ENCODE assay signal across 32 cellular contexts in genomic region chr12:130978785-130979184, GRCh38. TPM values are rescaled to one million over a fixed set of nuclear protein-coding genes. Genes with fewer than 3 reads are reported as not detected.
DNase-seq lines count a peak whose midpoint lies in the region; ATAC-seq and TF ChIP-seq lines count a peak whose summit lies in the region.
"Had no signal": no experiment of that assay in that cellular context is flagged by ENCODE, and none has a peak within 500 bp of the region (broad histone marks: within the 10 kb centered on the region; RNA-seq: fewer than 3 reads in every experiment).

No MANE protein-coding gene starts in this region.

- in situ Hi-C loops in gastrocnemius medialis (cut with MboI; ENCODE audit: low sequenced_read_pairs in 4 of 4) = no loop called here

- peaks cover 13% of the 10 kb centered on the region for H3K27me3 Mint-ChIP-seq in H9 (ENCODE audit: low read depth)
- H3K27me3 Mint-ChIP-seq: type B pancreatic cell had no signal

- H2BK120ac ChIP-seq in H9 (ENCODE audit: low read depth, low read length, poor library complexity, severe bottlenecking) = no peak overlapping the region

- no peak overlapping the region for H2BK20ac ChIP-seq in H9 (ENCODE audit: low read depth, low read length, poor library complexity, severe bottlenecking)

- H4K91ac ChIP-seq in H9 (ENCODE audit: insufficient read length, low read depth, low read length) = no peak overlapping the region

- no peaks in the 10 kb centered on the region; a peak in 1 of 7 replicates for H3K36me3 Mint-ChIP-seq in H9 (ENCODE audit: insufficient read depth in 1 of 3, low read depth in 3 of 3)
- H3K36me3 Mint-ChIP-seq: activated CD4-positive, alpha-beta memory T cell treated with anti-CD3 and anti-CD28 coated beads for 36 hours; brain; immature natural killer cell; type B pancreatic cell had no signal

- no peaks in the 10 kb centered on the region for H3K27me3 ChIP-seq in H9 (ENCODE audit: insufficient read depth, low read length)
- no peaks in the 10 kb centered on the region for H3K27me3 ChIP-seq in esophagus muscularis mucosa
- no peaks in the 10 kb centered on the region for H3K27me3 ChIP-seq in right atrium auricular region
- H3K27me3 ChIP-seq in gastrocnemius medialis = no peaks in the 10 kb centered on the region
- no peaks in the 10 kb centered on the region for H3K27me3 ChIP-seq in A673 (replicated peaks; ENCODE audit: insufficient read depth, low read depth, low read length, poor library complexity)
- H3K27me3 ChIP-seq in stomach = peaks cover 0 to 11% (median 0%) of the 10 kb centered on the region in 3 donors
- H3K27me3 ChIP-seq: right lobe of liver had no signal

- CTCF ChIA-PET in A673 (lab: Charles Lee) = no interaction called here

- intact Hi-C loops in esophagus muscularis mucosa (cut with DNase I) = no loop called here
- intact Hi-C loops in gastrocnemius medialis (cut with DNase I; ENCODE audit: low total_unique reads) = no loop called here
- intact Hi-C loops in A673 (cut with micrococcal nuclease; ENCODE audit: unreplicated experiment) = no loop called here
- intact Hi-C loops in stomach (cut with DNase I; ENCODE audit: low total_unique reads) = no loop called here

- no peak overlapping the region for H3K4me2 ChIP-seq in H9 (ENCODE audit: insufficient read depth, insufficient read length, low read length)

- no peak overlapping the region for H2BK12ac ChIP-seq in H9 (ENCODE audit: insufficient read length, low read depth, low read length)

- H3K27ac ChIP-seq in H9 (ENCODE audit: insufficient read length, low read depth, low read length) = no peak overlapping the region
- peak overlapping the region in 3 of 4 donors; percentile 6 to 34 (median 31) for H3K27ac ChIP-seq in esophagus muscularis mucosa (replicated peaks in 1 of 4)
- H3K27ac ChIP-seq in right atrium auricular region = peak overlapping the region; percentile 49 to 52
- H3K27ac ChIP-seq in gastrocnemius medialis = peak overlapping the region in 1 of 4 donors; percentile 13
- H3K27ac ChIP-seq in A673 (ENCODE audit: low read depth, low read length, poor library complexity, severe bottlenecking) = no peak overlapping the region
- no peak overlapping the region for H3K27ac ChIP-seq in stomach
- H3K27ac ChIP-seq: C4-2B, right lobe of liver, SK-N-MC had no signal

- H3K79me1 ChIP-seq in H9 (ENCODE audit: insufficient read depth, low read depth, low read length, poor library complexity, severe bottlenecking) = no peaks in the 10 kb centered on the region

- H3K27ac Mint-ChIP-seq in H9 = no peak overlapping the region
- H3K27ac Mint-ChIP-seq: activated CD4-positive, alpha-beta memory T cell treated with anti-CD3 and anti-CD28 coated beads for 36 hours; activated T-helper 1 cell treated with anti-CD3 and anti-CD28 coated beads, Interleukin-12 subunit alpha, Interleukin-12 subunit beta, Interleukin-2, Interleukin-4 antibody, amounts not matched to agents 30 ng/mL and 10 ng/mL and 1 ng/mL, durations not matched to agents 14 hours and 24 hours and 36 hours; brain; immature natural killer cell; T-helper 17 cell; type B pancreatic cell had no signal

- H3K9ac ChIP-seq in H9 (ENCODE audit: extremely low read depth, insufficient read length, low read length) = no peak overlapping the region

- H3K23ac ChIP-seq in H9 (ENCODE audit: insufficient read length, low read depth, low read length) = no peak overlapping the region

- POLR2A ChIA-PET in A673 (lab: Charles Lee; ENCODE audit: low non-redundant PET) = no interaction called here

- no peak overlapping the region for H3K4me3 Mint-ChIP-seq in H9
- H3K4me3 Mint-ChIP-seq: activated CD4-positive, alpha-beta memory T cell treated with anti-CD3 and anti-CD28 coated beads for 36 hours; activated T-helper 1 cell treated with anti-CD3 and anti-CD28 coated beads, Interleukin-12 subunit alpha, Interleukin-12 subunit beta, Interleukin-2, Interleukin-4 antibody, amounts not matched to agents 30 ng/mL and 10 ng/mL and 1 ng/mL, durations not matched to agents 14 hours and 24 hours and 36 hours; brain; immature natural killer cell; T-helper 17 cell; type B pancreatic cell had no signal

- TF ChIP-seq EP300 in esophagus muscularis mucosa (IDR thresholded peaks at IDR 0.05) (no peak), stomach (IDR thresholded peaks at IDR 0.05) (no peak)

- H3K56ac ChIP-seq in H9 (ENCODE audit: insufficient read length, low read depth, low read length) = no peak overlapping the region

- H3K4me3 ChIP-seq in esophagus muscularis mucosa (no peak overlapping the region), right atrium auricular region (no peak overlapping the region), gastrocnemius medialis (no peak overlapping the region), A673 (ENCODE audit: low read depth, low read length, poor library complexity, severe bottlenecking) (no peak overlapping the region), stomach (no peak overlapping the region)
- H3K4me3 ChIP-seq: K562, right lobe of liver, SK-N-MC had no signal

- H3K4me1 Mint-ChIP-seq in H9 = peaks cover 7 to 12% of the 10 kb centered on the region in 2 experiments
- H3K4me1 Mint-ChIP-seq: immature natural killer cell, T-helper 17 cell had no signal

- no peaks in the 10 kb centered on the region for H3K9me3 Mint-ChIP-seq in H9
- H3K9me3 Mint-ChIP-seq: activated CD4-positive, alpha-beta memory T cell treated with anti-CD3 and anti-CD28 coated beads for 36 hours; activated T-helper 1 cell treated with anti-CD3 and anti-CD28 coated beads, Interleukin-12 subunit alpha, Interleukin-12 subunit beta, Interleukin-2, Interleukin-4 antibody, amounts not matched to agents 30 ng/mL and 10 ng/mL and 1 ng/mL, durations not matched to agents 14 hours and 24 hours and 36 hours; brain; immature natural killer cell; type B pancreatic cell had no signal

- H3K4me1 ChIP-seq in H9 (ENCODE audit: insufficient read depth, low read length) (no peaks in the 10 kb centered on the region), esophagus muscularis mucosa (peaks cover 13 to 31% (median 30%) of the 10 kb centered on the region in 4 donors), right atrium auricular region (peaks cover 0 to 39% of the 10 kb centered on the region in 2 donors), gastrocnemius medialis (no peaks in the 10 kb centered on the region), A673 (ENCODE audit: insufficient read depth, low read length, poor library complexity, severe bottlenecking) (no peaks in the 10 kb centered on the region), stomach (peaks cover 0 to 13% (median 5%) of the 10 kb centered on the region in 4 donors)
- H3K4me1 ChIP-seq: right lobe of liver had no signal

- no peak for TF ChIP-seq CTCF in H9 (conservative IDR thresholded peaks at IDR 0.05)
- TF ChIP-seq CTCF in esophagus muscularis mucosa (IDR thresholded peaks at IDR 0.05) = no peak
- no peak for TF ChIP-seq CTCF in right atrium auricular region (IDR thresholded peaks at IDR 0.05)
- no peak for TF ChIP-seq CTCF in gastrocnemius medialis (IDR thresholded peaks at IDR 0.05 in 4 of 5, conservative IDR thresholded peaks at IDR 0.05 in 1 of 5)
- no peak for TF ChIP-seq CTCF in A673 (conservative IDR thresholded peaks at IDR 0.05; ENCODE audit: low read depth, low read length)
- no peak for TF ChIP-seq CTCF in stomach (IDR thresholded peaks at IDR 0.05)

- H3K9me3 ChIP-seq in H9 (ENCODE audit: control insufficient read depth, low read depth, low read length) (no peaks in the 10 kb centered on the region), esophagus muscularis mucosa (no peaks in the 10 kb centered on the region), right atrium auricular region (no peaks in the 10 kb centered on the region), gastrocnemius medialis (no peaks in the 10 kb centered on the region), A673 (ENCODE audit: low read depth, low read length, poor library complexity, severe bottlenecking) (no peaks in the 10 kb centered on the region), stomach (no peaks in the 10 kb centered on the region)
- H3K9me3 ChIP-seq: right lobe of liver had no signal

- no peaks in the 10 kb centered on the region for H3K79me2 ChIP-seq in H9 (ENCODE audit: insufficient read depth, low read length)

- H2AK5ac ChIP-seq in H9 (ENCODE audit: insufficient read length, low read length) = no peak overlapping the region

- H2AFZ ChIP-seq in H9 (ENCODE audit: low read length) = no peak overlapping the region

- no peak overlapping the region for H3K4ac ChIP-seq in H9 (ENCODE audit: low read depth, low read length)

- WGBS in H9 (ENCODE audit: extremely low coverage, insufficient read length, low lambda C conversion rate) = no CpG with 5 or more reads among the region's 12 CpGs
- 73% methylated on average over 10 of the region's 12 CpGs for WGBS in esophagus muscularis mucosa
- 84 to 95% (median 87%) methylated on average over 8 to 12 of the region's 12 CpGs for WGBS in stomach, 5 donors

- no peak overlapping the region for H3K18ac ChIP-seq in H9 (ENCODE audit: insufficient read length, low read depth, low read length)

- H2BK5ac ChIP-seq in H9 (ENCODE audit: insufficient read length, low read length) = no peak overlapping the region

- ATAC-seq in gastrocnemius medialis (peak; percentile 43 to 59), HG02571 (IDR thresholded peaks at IDR 0.05; ENCODE audit: unreplicated experiment) (no peak)
- ATAC-seq: activated CD4-positive, CD25-positive, alpha-beta regulatory T cell treated with anti-CD3 and anti-CD28 coated beads, Interleukin-2, amount 50 U/mL, for 24 hours; K562; T-helper 17 cell had no signal

- DNase-seq in H9 (peak; percentile 28), esophagus muscularis mucosa (ENCODE audit: extremely low spot score) (no peak), right atrium auricular region (ENCODE audit: low spot score) (peak; percentile 58), gastrocnemius medialis (no peak), A673 (ENCODE audit: low spot score) (no peak), GDM1 (lab: John Stamatoyannopoulos, UW) (no peak), stomach (no peak)
- DNase-seq: activated CD4-positive, alpha-beta memory T cell treated with anti-CD3 and anti-CD28 coated beads for 36 hours; activated CD8-positive, alpha-beta memory T cell treated with anti-CD3 and anti-CD28 coated beads, Interleukin-2, amount 50 U/mL, for 4 hours; activated naive CD4-positive, alpha-beta T cell treated with Interleukin-2 at 50 U/mL for 16 hours; Calu3; cerebellar nuclear complex; DMS79 treated with DMSO at 0.1 percent for 48 hours; GOT3; immature natural killer cell; NCI-H1092 treated with DMSO at 0.1 percent for 48 hours; NCI-H1694 treated with DMSO at 0.1 percent for 48 hours; NCI-H446; NCI-H774; right lobe of liver; stimulated activated CD4-positive, alpha-beta T cell treated with anti-CD3 and anti-CD28 coated beads, Interleukin-4, amount 100 ng/mL, for 1 hour; T-helper 17 cell had no signal

- TF ChIP-seq POLR2A in esophagus muscularis mucosa (IDR thresholded peaks at IDR 0.05; ENCODE audit: low read depth) (no peak), gastrocnemius medialis (IDR thresholded peaks at IDR 0.05) (no peak), stomach (IDR thresholded peaks at IDR 0.05) (no peak)

- no peak overlapping the region for H2BK15ac ChIP-seq in H9 (ENCODE audit: low read depth, low read length)

- no peaks in the 10 kb centered on the region for H3K23me2 ChIP-seq in H9 (ENCODE audit: insufficient read length, low read depth, low read length, poor library complexity, severe bottlenecking)

- H3K36me3 ChIP-seq in esophagus muscularis mucosa (peaks cover 0 to 28% (median 13%) of the 10 kb centered on the region in 4 donors), right atrium auricular region (peaks cover 54% of the 10 kb centered on the region), gastrocnemius medialis (no peaks in the 10 kb centered on the region), A673 (ENCODE audit: insufficient read depth, low read length, poor library complexity, severe bottlenecking) (no peaks in the 10 kb centered on the region), stomach (peaks cover 0 to 18% (median 0%) of the 10 kb centered on the region in 4 donors)
- H3K36me3 ChIP-seq: right lobe of liver had no signal

- no peak overlapping the region for H3T11ph ChIP-seq in H9 (ENCODE audit: low read length)

- no TSS peak for BruUV-seq in A673 (replicated peaks; lab: Mats Ljungman, UMichigan)

- H4K20me1 ChIP-seq in H9 (ENCODE audit: control insufficient read depth, insufficient read depth, insufficient read length) = no peaks in the 10 kb centered on the region

- no peak overlapping the region for H3K14ac ChIP-seq in H9 (ENCODE audit: insufficient read depth, low read length)

- no peak overlapping the region for H4K5ac ChIP-seq in H9 (ENCODE audit: insufficient read length, low read depth, low read length)

- H4K8ac ChIP-seq in H9 (replicated peaks; ENCODE audit: insufficient read length, low read depth, low read length) = no peak overlapping the region

RNA-seq across cellular contexts. Expression of gene ADGRD1, which starts 25.1 kb away (rescaled TPM):
- total RNA-seq in H9 (2021) (0.09 and 0.52 TPM in 2 replicates), esophagus muscularis mucosa (10 to 100 TPM; 28.2 to 52.4 (median 41.8) TPM), right atrium auricular region (100 to 1,000 TPM; 120 to 168 TPM), gastrocnemius medialis (1 to 10 TPM; 5.3 to 9.6 (median 8.2) TPM), A673 (2021) (not detected in 2 replicates), stomach (10 to 100 TPM; 14.8 to 43.8 (median 24.6) TPM)
- polyA plus RNA-seq in stomach = 1 to 10 TPM; 3.7 to 5.0 (median 4.0) TPM
- total RNA-seq: Calu3, HT1080, RPMI7951 had no signal
- polyA plus RNA-seq: immature natural killer cell had no signal

Comparison
In these comparisons a context has a peak if more than half of its experiments do, and no peak if none do; other contexts are left out.
1. DNase-seq: peak in H9 (single experiment) and right atrium auricular region (single experiment); none in esophagus muscularis mucosa (single experiment), gastrocnemius medialis (0 of 2), A673 (single experiment), GDM1 (single experiment) and stomach (single experiment).
2. H3K27ac ChIP-seq: peak in esophagus muscularis mucosa (3 of 4) and right atrium auricular region (2 of 2); none in H9 (single experiment), A673 (single experiment) and stomach (0 of 5).